Comparison of ENCODE assay signal across 23 cellular contexts in the genomic region with DNA sequence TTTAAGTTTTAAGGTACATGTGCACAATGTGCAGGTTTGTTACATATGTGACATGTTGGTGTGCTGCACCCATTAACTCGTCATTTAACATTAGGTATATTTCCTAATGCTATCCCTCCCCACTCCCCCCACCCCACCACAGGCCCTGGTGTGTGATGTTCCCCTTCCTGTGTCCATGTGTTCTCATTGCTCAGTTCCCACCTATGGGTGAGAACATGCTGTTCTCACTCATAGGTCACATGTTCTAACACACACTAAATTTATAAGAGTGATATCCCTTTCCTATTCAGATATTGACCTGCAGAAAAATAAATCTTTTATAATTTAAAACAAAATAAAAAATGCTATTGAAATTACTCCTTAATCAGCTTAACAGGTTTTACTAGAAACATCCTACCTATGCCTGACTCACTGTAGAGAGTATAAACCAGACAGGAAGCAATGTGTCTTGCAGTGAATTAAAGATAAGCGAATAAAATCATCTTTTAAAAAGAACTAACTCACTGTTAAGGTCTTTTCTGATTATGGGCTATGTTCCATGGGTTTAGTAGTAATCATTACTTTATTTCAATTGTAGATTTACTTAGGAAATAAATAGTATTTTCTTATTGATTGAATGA.
A peak's percentile ranks its signal among the peaks of the same experiment; 100 is the strongest.
DNase-seq lines count a peak whose midpoint lies in the region; ATAC-seq, FAIRE-seq and TF ChIP-seq lines count a peak whose summit lies in the region.
"Had no signal": no experiment of that assay in that cellular context is flagged by ENCODE, and none has a peak within 500 bp of the region (broad histone marks: within the 10 kb centered on the region; RNA-seq: fewer than 3 reads in every experiment).

No MANE protein-coding gene starts in this region.

- H3K9me3 ChIP-seq in Loucy (ENCODE audit: insufficient read depth, low read depth, low read length) (no peaks in the 10 kb centered on the region), mucosa of descending colon (no peaks in the 10 kb centered on the region)

- H3K9me3 Mint-ChIP-seq in activated naive CD8-positive, alpha-beta T cell (ENCODE audit: low read depth): peaks cover 4% of the 10 kb centered on the region
- peaks cover 9% of the 10 kb centered on the region for H3K9me3 Mint-ChIP-seq in activated naive CD8-positive, alpha-beta T cell treated with anti-CD3 and anti-CD28 coated beads for 36 hours
- H3K9me3 Mint-ChIP-seq in naive thymus-derived CD8-positive, alpha-beta T cell: peaks cover 0 to 30% (median 0%) of the 10 kb centered on the region in 9 donors
- H3K9me3 Mint-ChIP-seq in activated T-helper 17 cell treated with anti-CD3 and anti-CD28 coated beads, Interleukin-2, amount 50 U/mL, for 72 hours: peaks cover 6% of the 10 kb centered on the region
- H3K9me3 Mint-ChIP-seq in activated T-cell treated with anti-CD3 and anti-CD28 coated beads, Interleukin-2, amount 50 U/mL, for 72 hours: peaks cover 3 to 10% of the 10 kb centered on the region in 2 donors
- H3K9me3 Mint-ChIP-seq: GM23338 had no signal

- peaks cover 58% of the 10 kb centered on the region for H3K4me1 Mint-ChIP-seq in activated naive CD8-positive, alpha-beta T cell (ENCODE audit: low read depth)
- H3K4me1 Mint-ChIP-seq in activated naive CD8-positive, alpha-beta T cell treated with anti-CD3 and anti-CD28 coated beads for 36 hours: peaks cover 42% of the 10 kb centered on the region
- H3K4me1 Mint-ChIP-seq in naive thymus-derived CD8-positive, alpha-beta T cell: peaks cover 34 to 53% (median 46%) of the 10 kb centered on the region in 4 donors
- H3K4me1 Mint-ChIP-seq in activated T-helper 17 cell treated with anti-CD3 and anti-CD28 coated beads, Interleukin-2, amount 50 U/mL, for 72 hours: peaks cover 28% of the 10 kb centered on the region
- peaks cover 58% of the 10 kb centered on the region for H3K4me1 Mint-ChIP-seq in activated T-cell treated with anti-CD3 and anti-CD28 coated beads, Interleukin-2, amount 50 U/mL, for 72 hours (ENCODE audit: low read depth)
- H3K4me1 Mint-ChIP-seq: GM23338 had no signal

- H3K4me2 ChIP-seq in Loucy (ENCODE audit: low read depth, low read length, poor library complexity, severe bottlenecking): peak overlapping the region; percentile 52
- H3K4me2 ChIP-seq: GM23338 had no signal

- intact Hi-C loops in mucosa of descending colon (cut with DNase I, micrococcal nuclease): no loop called here

- H3K27me3 ChIP-seq in Loucy (ENCODE audit: insufficient read depth, low read length, poor library complexity, severe bottlenecking): no peaks in the 10 kb centered on the region
- H3K27me3 ChIP-seq in bronchial epithelial cell (ENCODE audit: control insufficient read depth, insufficient read depth, low read length): no peaks in the 10 kb centered on the region

- DNase-seq in activated naive CD8-positive, alpha-beta T cell treated with anti-CD3 and anti-CD28 coated beads for 36 hours: no peak
- DNase-seq in bronchial epithelial cell (ENCODE audit: low read depth) (peak; percentile 31), mucosa of descending colon (no peak)
- DNase-seq in naive thymus-derived CD8-positive, alpha-beta T cell: peak in 1 of 10 donors; percentile 15
- DNase-seq in activated T-cell treated with anti-CD3 and anti-CD28 coated beads, Interleukin-2, amount 50 U/mL, for 72 hours: no peak
- DNase-seq: DMS153, EL, HCEC 1CT, Kasumi-1, MM.1S, NCI-H1092 treated with DMSO at 0.1 percent for 48 hours, NCI-H146, NCI-H2081 treated with DMSO at 0.1 percent for 48 hours, SHP77 treated with DMSO at 0.1 percent for 48 hours had no signal

- H3K4me3 Mint-ChIP-seq in activated naive CD8-positive, alpha-beta T cell: no peak overlapping the region
- no peak overlapping the region for H3K4me3 Mint-ChIP-seq in activated naive CD8-positive, alpha-beta T cell treated with anti-CD3 and anti-CD28 coated beads for 36 hours
- H3K4me3 Mint-ChIP-seq in naive thymus-derived CD8-positive, alpha-beta T cell: peak overlapping the region in 1 of 10 donors; percentile 29
- H3K4me3 Mint-ChIP-seq in activated T-helper 17 cell treated with anti-CD3 and anti-CD28 coated beads, Interleukin-2, amount 50 U/mL, for 72 hours: no peak overlapping the region
- no peak overlapping the region for H3K4me3 Mint-ChIP-seq in activated T-cell treated with anti-CD3 and anti-CD28 coated beads, Interleukin-2, amount 50 U/mL, for 72 hours
- H3K4me3 Mint-ChIP-seq: B cell, GM23338, IgD-negative memory B cell had no signal

- FAIRE-seq in bronchial epithelial cell (lab: Jason Lieb, UNC): no peak
- FAIRE-seq: GM12892, GM18507, HTR-8/SVneo had no signal

- TF ChIP-seq CTCF in Loucy (conservative IDR thresholded peaks at IDR 0.05; ENCODE audit: low read length): no peak
- no peak for TF ChIP-seq CTCF in bronchial epithelial cell (IDR thresholded peaks at IDR 0.05; ENCODE audit: insufficient read depth, low read length, severe bottlenecking)
- no peak for TF ChIP-seq CTCF in mucosa of descending colon (IDR thresholded peaks at IDR 0.05)

- H3K4me1 ChIP-seq in Loucy (ENCODE audit: insufficient read depth, low read length, poor library complexity, severe bottlenecking) (peaks cover 44% of the 10 kb centered on the region), mucosa of descending colon (ENCODE audit: low read depth) (no peaks in the 10 kb centered on the region)

- POLR2A ChIA-PET in naive thymus-derived CD8-positive, alpha-beta T cell (lab: Charles Lee): no interaction called here

- peaks cover 7% of the 10 kb centered on the region for H3K36me3 Mint-ChIP-seq in activated naive CD8-positive, alpha-beta T cell
- H3K36me3 Mint-ChIP-seq in activated naive CD8-positive, alpha-beta T cell treated with anti-CD3 and anti-CD28 coated beads for 36 hours: peaks cover 21% of the 10 kb centered on the region
- H3K36me3 Mint-ChIP-seq in naive thymus-derived CD8-positive, alpha-beta T cell: peaks cover 0 to 2% (median 0%) of the 10 kb centered on the region in 3 donors
- no peaks in the 10 kb centered on the region for H3K36me3 Mint-ChIP-seq in activated T-helper 17 cell treated with anti-CD3 and anti-CD28 coated beads, Interleukin-2, amount 50 U/mL, for 72 hours (ENCODE audit: low read depth)
- H3K36me3 Mint-ChIP-seq in activated T-cell treated with anti-CD3 and anti-CD28 coated beads, Interleukin-2, amount 50 U/mL, for 72 hours (ENCODE audit: insufficient read depth in 2 of 2): peaks cover 1 to 8% of the 10 kb centered on the region in 2 donors
- H3K36me3 Mint-ChIP-seq: IgD-negative memory B cell had no signal

- no peak overlapping the region; the same call in 1 of the 2 replicates for H2AFZ ChIP-seq in Loucy (ENCODE audit: low read length)
- H2AFZ ChIP-seq: GM23338 had no signal

- H3K4me3 ChIP-seq in Loucy (ENCODE audit: low read length, poor library complexity, severe bottlenecking) (no peak overlapping the region), bronchial epithelial cell (ENCODE audit: low read depth, low read length) (no peak overlapping the region), mucosa of descending colon (no peak overlapping the region)
- H3K4me3 ChIP-seq: GM23338 had no signal

- no peaks in the 10 kb centered on the region for H3K9me2 ChIP-seq in Loucy (replicated peaks; ENCODE audit: low read depth, low read length)

- no peaks in the 10 kb centered on the region for H3K79me2 ChIP-seq in Loucy (ENCODE audit: insufficient read depth, low read length)

- H3K36me3 ChIP-seq in Loucy (ENCODE audit: insufficient read depth, low read length) (no peaks in the 10 kb centered on the region), bronchial epithelial cell (ENCODE audit: control insufficient read depth, insufficient read depth, low read length) (no peaks in the 10 kb centered on the region), mucosa of descending colon (ENCODE audit: low read depth) (no peaks in the 10 kb centered on the region)

- no peaks in the 10 kb centered on the region for H4K20me1 ChIP-seq in Loucy (ENCODE audit: insufficient read depth, low read length, poor library complexity, severe bottlenecking)

- H3K27ac Mint-ChIP-seq in activated naive CD8-positive, alpha-beta T cell: peak overlapping the region; percentile 68
- H3K27ac Mint-ChIP-seq in activated naive CD8-positive, alpha-beta T cell treated with anti-CD3 and anti-CD28 coated beads for 36 hours: no peak overlapping the region
- H3K27ac Mint-ChIP-seq in naive thymus-derived CD8-positive, alpha-beta T cell: peak overlapping the region in 9 of 10 donors; percentile 23 to 99 (median 78)
- H3K27ac Mint-ChIP-seq in activated T-helper 17 cell treated with anti-CD3 and anti-CD28 coated beads, Interleukin-2, amount 50 U/mL, for 72 hours: no peak overlapping the region
- no peak overlapping the region for H3K27ac Mint-ChIP-seq in activated T-cell treated with anti-CD3 and anti-CD28 coated beads, Interleukin-2, amount 50 U/mL, for 72 hours
- H3K27ac Mint-ChIP-seq: B cell, GM23338, IgD-negative memory B cell had no signal

- ATAC-seq in naive thymus-derived CD8-positive, alpha-beta T cell: no peak
- ATAC-seq in mucosa of descending colon: no peak
- no peak for ATAC-seq in activated T-helper 17 cell treated with anti-CD3 and anti-CD28 coated beads, Interleukin-2, amount 50 U/mL, for 72 hours (replicated peaks)
- no peak for ATAC-seq in activated T-cell treated with anti-CD3 and anti-CD28 coated beads, Interleukin-2, amount 50 U/mL, for 72 hours (replicated peaks in 1 of 2)
- ATAC-seq: GM23338 had no signal

- no peaks in the 10 kb centered on the region for H3K27me3 Mint-ChIP-seq in activated naive CD8-positive, alpha-beta T cell
- H3K27me3 Mint-ChIP-seq in activated naive CD8-positive, alpha-beta T cell treated with anti-CD3 and anti-CD28 coated beads for 36 hours: no peaks in the 10 kb centered on the region
- no peaks in the 10 kb centered on the region for H3K27me3 Mint-ChIP-seq in naive thymus-derived CD8-positive, alpha-beta T cell
- no peaks in the 10 kb centered on the region for H3K27me3 Mint-ChIP-seq in activated T-helper 17 cell treated with anti-CD3 and anti-CD28 coated beads, Interleukin-2, amount 50 U/mL, for 72 hours
- no peaks in the 10 kb centered on the region for H3K27me3 Mint-ChIP-seq in activated T-cell treated with anti-CD3 and anti-CD28 coated beads, Interleukin-2, amount 50 U/mL, for 72 hours (ENCODE audit: low read depth)
- H3K27me3 Mint-ChIP-seq: B cell, IgD-negative memory B cell had no signal

- H3F3A ChIP-seq in Loucy (ENCODE audit: low read depth): peaks cover 10% of the 10 kb centered on the region; the same call in 1 of the 2 replicates

- H3K9ac ChIP-seq in Loucy (ENCODE audit: low read depth, low read length, poor library complexity, severe bottlenecking): no peak overlapping the region

Comparison
In these comparisons a context has a peak if more than half of its experiments do, and no peak if none do; other contexts are left out.
1. H3K27ac Mint-ChIP-seq: peak in activated naive CD8-positive, alpha-beta T cell (single experiment) and naive thymus-derived CD8-positive, alpha-beta T cell (9 of 10); none in activated naive CD8-positive, alpha-beta T cell treated with anti-CD3 and anti-CD28 coated beads for 36 hours (single experiment), activated T-helper 17 cell treated with anti-CD3 and anti-CD28 coated beads, Interleukin-2, amount 50 U/mL, for 72 hours (single experiment) and activated T-cell treated with anti-CD3 and anti-CD28 coated beads, Interleukin-2, amount 50 U/mL, for 72 hours (single experiment).